ENCODE assay signal across 1 cellular context in genomic region chr18:46156124-46156745, GRCh38.
TF ChIP-seq lines count a peak whose summit lies in the region.

No MANE protein-coding gene starts in this region.

TF ChIP-seq in HCT116, 20 proteins besides CTCF, POLR2A, EP300 and RAD21 (continued from another document):
- no peak for TF ChIP-seq REST (IDR thresholded peaks at IDR 0.05; ENCODE audit: low read depth)
- no peak for TF ChIP-seq EZH2phosphoT487 (IDR thresholded peaks at IDR 0.05; ENCODE audit: borderline replicate concordance)
- no peak for TF ChIP-seq FOSL1 (IDR thresholded peaks at IDR 0.05; ENCODE audit: low read depth)
- TF ChIP-seq CEBPB (IDR thresholded peaks at IDR 0.05; ENCODE audit: low read depth): no peak
